In genomic region chr20:53116733-53117132, GRCh38 we compare ENCODE assay signal across 34 cellular contexts.
DNase-seq lines count a peak whose midpoint lies in the region; ATAC-seq, FAIRE-seq and TF ChIP-seq lines count a peak whose summit lies in the region.
"Had no signal": no experiment of that assay in that cellular context is flagged by ENCODE, and none has a peak within 500 bp of the region (broad histone marks: within the 10 kb centered on the region; RNA-seq: fewer than 3 reads in every experiment).

No MANE protein-coding gene starts in this region.

- H3K9me3 ChIP-seq in HepG2 (ENCODE audit: low read length) (no peaks in the 10 kb centered on the region), right lobe of liver (no peaks in the 10 kb centered on the region), A549 (no peaks in the 10 kb centered on the region), esophagus squamous epithelium (no peaks in the 10 kb centered on the region)
- H3K9me3 ChIP-seq: BE2C, Caco-2 had no signal

- no peak for FAIRE-seq in HepG2 (lab: Jason Lieb, UNC)
- no peak for FAIRE-seq in A549 (lab: Jason Lieb, UNC)
- FAIRE-seq: A204.1, D721Med had no signal

- CTCF ChIA-PET in HepG2 (lab: Yijun Ruan, JAX; ENCODE audit: low intra/inter-chr PET ratio, low total read pairs): no interaction called here
- CTCF ChIA-PET in A549 (lab: Yijun Ruan, JAX): interaction anchor here (1.1 to 1.2 kb wide), 2 partner anchors 17 to 36 kb away, joined by 3 read pairs; no protein-coding TSS in a partner anchor

- no peaks in the 10 kb centered on the region for H3F3A ChIP-seq in GM23338 (replicated peaks; ENCODE audit: low read depth)

- ATAC-seq in HepG2 (no peak), right lobe of liver (no peak), A549 (no peak), GM23338 (no peak)
- ATAC-seq: CD8-positive, alpha-beta T cell had no signal

- 2% methylated on average over 3 of the region's 3 CpGs for WGBS in HepG2 (ENCODE audit: low lambda C conversion rate)
- 79% methylated on average over 3 of the region's 3 CpGs for WGBS in right lobe of liver (ENCODE audit: insufficient coverage, low coverage, low lambda C conversion rate, missing lambda C conversion rate)
- WGBS in A549 (ENCODE audit: missing lambda C conversion rate): 0% methylated on average over 3 of the region's 3 CpGs
- 83 to 88% methylated on average over 3 of the region's 3 CpGs for WGBS in esophagus squamous epithelium, 2 donors

- no peak overlapping the region for H3K27ac ChIP-seq in HepG2 (ENCODE audit: extremely low read length, insufficient read depth, low read length)
- no peak overlapping the region for H3K27ac ChIP-seq in right lobe of liver
- H3K27ac ChIP-seq in A549: no peak overlapping the region
- H3K27ac ChIP-seq in GM23338 (ENCODE audit: low read depth): no peak overlapping the region
- no peak overlapping the region for H3K27ac ChIP-seq in esophagus squamous epithelium
- H3K27ac ChIP-seq: 22Rv1; BLaER1; BLaER1 treated with 17β-estradiol and CSF1 and Interleukin-3, amounts not matched to agents 10 nM and 100 nM; C4-2B had no signal

- no peak overlapping the region for H3K4me3 ChIP-seq in HepG2 (replicated peaks in 1 of 3; ENCODE audit: insufficient read depth in 1 of 3, low read depth in 2 of 3, low read length in 3 of 3)
- no peak overlapping the region for H3K4me3 ChIP-seq in right lobe of liver
- H3K4me3 ChIP-seq in A549: no peak overlapping the region
- no peak overlapping the region for H3K4me3 ChIP-seq in GM23338
- H3K4me3 ChIP-seq in esophagus squamous epithelium: no peak overlapping the region
- H3K4me3 ChIP-seq: BLaER1; BLaER1 treated with 17β-estradiol and CSF1 and Interleukin-3, amounts not matched to agents 10 nM and 100 nM had no signal

- peaks cover 10% of the 10 kb centered on the region for H3K4me1 Mint-ChIP-seq in GM23338
- H3K4me1 Mint-ChIP-seq: B cell, CD14-positive monocyte had no signal

- H3K27me3 Mint-ChIP-seq in GM23338 (ENCODE audit: insufficient read depth, low read depth, poor library complexity): no peaks in the 10 kb centered on the region
- H3K27me3 Mint-ChIP-seq: CD4-positive, alpha-beta T cell; CD4-positive, CD25-positive, alpha-beta regulatory T cell had no signal

- H4K20me1 ChIP-seq in HepG2 (ENCODE audit: insufficient read depth, low read length) (no peaks in the 10 kb centered on the region), GM23338 (replicated peaks; ENCODE audit: insufficient read depth) (no peaks in the 10 kb centered on the region)
- H4K20me1 ChIP-seq: BLaER1; BLaER1 treated with 17β-estradiol and CSF1 and Interleukin-3, amounts not matched to agents 10 nM and 100 nM had no signal

- DNase-seq in HepG2 (ENCODE audit: low spot score): no peak
- no peak for DNase-seq in right lobe of liver
- DNase-seq in A549 (ENCODE audit: low read depth in 1 of 2, low spot score in 1 of 2): no peak
- DNase-seq in GM23338 (ENCODE audit: low spot score): no peak
- no peak for DNase-seq in esophagus squamous epithelium (lab: John Stamatoyannopoulos, UW)
- DNase-seq in NAMALWA (ENCODE audit: low spot score): no peak
- DNase-seq: 8988T; ACHN; AML-193; BE2C; C1 segment of cervical spinal cord; Caco-2; Calu3; CD4-positive, alpha-beta memory T cell; CD4-positive, alpha-beta T cell; CD4-positive, CD25-positive, alpha-beta regulatory T cell; CD8-positive, alpha-beta memory T cell; CD8-positive, alpha-beta T cell; COR-L47; DMS 273 treated with DMSO at 0.1 percent for 48 hours; DMS153; DMS53; DMS79; DMS79 treated with DMSO at 0.1 percent for 48 hours; DND-41; EL had no signal

- H3K4me3 Mint-ChIP-seq in GM23338: no peak overlapping the region
- H3K4me3 Mint-ChIP-seq: B cell; CD14-positive monocyte; CD4-positive, alpha-beta memory T cell; CD4-positive, alpha-beta T cell; CD4-positive, CD25-positive, alpha-beta regulatory T cell; CD8-positive, alpha-beta memory T cell; CD8-positive, alpha-beta T cell had no signal

- POLR2A ChIA-PET in HepG2 (lab: Yijun Ruan, JAX) (no interaction called here), A549 (lab: Yijun Ruan, JAX) (no interaction called here)

- TF ChIP-seq CTCF in HepG2 (CRISPR knock-in tag; IDR thresholded peaks at IDR 0.05) (no peak), right lobe of liver (IDR thresholded peaks at IDR 0.05) (no peak), A549 (IDR thresholded peaks at IDR 0.05) (no peak), GM23338 (conservative IDR thresholded peaks at IDR 0.05; ENCODE audit: low read depth in 2 of 2) (no peak), esophagus squamous epithelium (IDR thresholded peaks at IDR 0.05) (no peak)

- no TSS peak for BruUV-seq in HepG2 (replicated peaks; lab: Mats Ljungman, UMichigan)

- no peak for TF ChIP-seq POLR2A in HepG2 (IDR thresholded peaks at IDR 0.05; ENCODE audit: insufficient read depth in 1 of 2, low read depth in 2 of 2, low read length in 2 of 2)
- TF ChIP-seq POLR2A in right lobe of liver (IDR thresholded peaks at IDR 0.05): no peak
- no peak for TF ChIP-seq POLR2A in A549 (IDR thresholded peaks at IDR 0.05; ENCODE audit: low read length)
- no peak for TF ChIP-seq POLR2A in esophagus squamous epithelium (IDR thresholded peaks at IDR 0.05)

- peaks cover 7% of the 10 kb centered on the region; the same call in 2 of the 3 replicates for H3K9me3 Mint-ChIP-seq in GM23338
- H3K9me3 Mint-ChIP-seq: CD4-positive, alpha-beta T cell; CD8-positive, alpha-beta T cell had no signal

- H3K27me3 ChIP-seq in HepG2 (ENCODE audit: control insufficient read depth in 1 of 2, insufficient read depth in 2 of 2, low read length in 2 of 2) (no peaks in the 10 kb centered on the region), right lobe of liver (no peaks in the 10 kb centered on the region), GM23338 (ENCODE audit: insufficient read depth) (no peaks in the 10 kb centered on the region), esophagus squamous epithelium (no peaks in the 10 kb centered on the region)
- H3K27me3 ChIP-seq: BE2C; BLaER1; BLaER1 treated with 17β-estradiol and CSF1 and Interleukin-3, amounts not matched to agents 10 nM and 100 nM had no signal

- no peaks in the 10 kb centered on the region; the same call in 2 of the 3 replicates for H3K36me3 Mint-ChIP-seq in GM23338 (ENCODE audit: low read depth)
- H3K36me3 Mint-ChIP-seq: CD14-positive monocyte; CD4-positive, alpha-beta memory T cell; CD4-positive, CD25-positive, alpha-beta regulatory T cell; CD8-positive, alpha-beta memory T cell; CD8-positive, alpha-beta T cell had no signal

- H3K27ac Mint-ChIP-seq in GM23338: peak overlapping the region; percentile 33; the same call in 1 of the 2 replicates
- H3K27ac Mint-ChIP-seq: B cell; CD4-positive, alpha-beta memory T cell; CD4-positive, alpha-beta T cell; CD4-positive, CD25-positive, alpha-beta regulatory T cell; CD8-positive, alpha-beta memory T cell; CD8-positive, alpha-beta T cell had no signal

- no peak overlapping the region for H3K4me2 ChIP-seq in HepG2 (ENCODE audit: low read depth, low read length)
- H3K4me2 ChIP-seq in A549: no peak overlapping the region
- no peak overlapping the region for H3K4me2 ChIP-seq in GM23338
- H3K4me2 ChIP-seq: BLaER1; BLaER1 treated with 17β-estradiol and CSF1 and Interleukin-3, amounts not matched to agents 10 nM and 100 nM had no signal

- H3K9ac ChIP-seq in HepG2 (ENCODE audit: insufficient read depth, low read depth, low read length): no peak overlapping the region
- H3K9ac ChIP-seq: BLaER1; BLaER1 treated with 17β-estradiol and CSF1 and Interleukin-3, amounts not matched to agents 10 nM and 100 nM had no signal

- no peaks in the 10 kb centered on the region for H3K79me2 ChIP-seq in HepG2 (ENCODE audit: insufficient read depth, low read length)
- no peaks in the 10 kb centered on the region for H3K79me2 ChIP-seq in GM23338 (replicated peaks; ENCODE audit: insufficient read depth)

- H3K9me2 ChIP-seq in GM23338 (ENCODE audit: insufficient read depth): peaks cover 7% of the 10 kb centered on the region; the same call in 1 of the 2 replicates

- H3K4me1 ChIP-seq in HepG2 (ENCODE audit: insufficient read depth, low read length) (no peaks in the 10 kb centered on the region), right lobe of liver (no peaks in the 10 kb centered on the region), A549 (no peaks in the 10 kb centered on the region), GM23338 (ENCODE audit: insufficient read depth) (0 out of 2 replicates have a peak, but pooled peaks cover 3% of the 10 kb centered on the region), esophagus squamous epithelium (no peaks in the 10 kb centered on the region)
- H3K4me1 ChIP-seq: BE2C; BLaER1; BLaER1 treated with 17β-estradiol and CSF1 and Interleukin-3, amounts not matched to agents 10 nM and 100 nM; Caco-2 had no signal

- H2AFZ ChIP-seq in HepG2 (ENCODE audit: low read length) (no peak overlapping the region), GM23338 (no peak overlapping the region)

- intact Hi-C loops in HepG2 (cut with micrococcal nuclease; ENCODE audit: unreplicated experiment) (no loop called here), right lobe of liver (cut with DNase I) (no loop called here), esophagus squamous epithelium (cut with DNase I) (no loop called here)

- in situ Hi-C loops in HepG2 (cut with HindIII; ENCODE audit: extremely low pct_ligation_motif_present, low pct_unique_long_range_greater_than_20kb): no loop called here

- TF ChIP-seq EP300 in HepG2 (IDR thresholded peaks at IDR 0.05; ENCODE audit: low read depth in 2 of 2, low read length in 2 of 2) (no peak), HepG2 (CRISPR knock-in tag; IDR thresholded peaks at IDR 0.05; ENCODE audit: borderline replicate concordance) (no peak), A549 (IDR thresholded peaks at IDR 0.05) (no peak)

- H3K36me3 ChIP-seq in HepG2 (replicated peaks in 1 of 2; ENCODE audit: control insufficient read depth in 1 of 2, insufficient read depth in 2 of 2, low read length in 2 of 2) (no peaks in the 10 kb centered on the region), right lobe of liver (no peaks in the 10 kb centered on the region), GM23338 (ENCODE audit: insufficient read depth) (no peaks in the 10 kb centered on the region), esophagus squamous epithelium (no peaks in the 10 kb centered on the region)
- H3K36me3 ChIP-seq: BE2C; BLaER1; BLaER1 treated with 17β-estradiol and CSF1 and Interleukin-3, amounts not matched to agents 10 nM and 100 nM had no signal

- TF ChIP-seq RAD21 in HepG2 (CRISPR knock-in tag; IDR thresholded peaks at IDR 0.05): no peak
- TF ChIP-seq RAD21 in A549 (conservative IDR thresholded peaks at IDR 0.05 in 1 of 2, IDR thresholded peaks at IDR 0.05 in 1 of 2): no peak

TF ChIP-seq in HepG2, 621 proteins besides CTCF, POLR2A, EP300 and RAD21 (continues in another document):
- TF ChIP-seq DR1 (CRISPR knock-in tag; IDR thresholded peaks at IDR 0.05): no peak

TF ChIP-seq in A549, 52 proteins besides CTCF, POLR2A, EP300 and RAD21:
- TF ChIP-seq MAFK (IDR thresholded peaks at IDR 0.05; ENCODE audit: partially characterized antibody) (peak; percentile 4), HOXB13 (CRISPR knock-in tag; IDR thresholded peaks at IDR 0.05; ENCODE audit: low read depth) (no peak)

Comparison
In these comparisons a context has a peak if more than half of its experiments do, and no peak if none do; other contexts are left out.
1. Of the 38 proteins assayed by ChIP-seq in both HepG2 and A549: peak only in HepG2: none; only in A549: none; in both: MAFK; in neither: 37.